In genomic region chr1:28249013-28249870, GRCh38 we compare ENCODE assay signal across 8 cellular contexts. TPM values are rescaled to one million over a fixed set of nuclear protein-coding genes. Genes with fewer than 3 reads are reported as not detected.
DNase-seq lines count a peak whose midpoint lies in the region; ATAC-seq and TF ChIP-seq lines count a peak whose summit lies in the region.

No MANE protein-coding gene starts in this region.

- peaks cover 14% of the 10 kb centered on the region for H3K79me2 ChIP-seq in DOHH2 (ENCODE audit: control insufficient read depth, low read length)

- H3K27me3 Mint-ChIP-seq in IgD-negative memory B cell, result no peaks in the 10 kb centered on the region

- H3K4me3 ChIP-seq in DOHH2 (ENCODE audit: low read length) (peak overlapping the region; percentile 73), duodenal mucosa (ENCODE audit: low read depth in 1 of 2, low read length in 2 of 2) (peak overlapping the region; percentile 36 to 66), mesodermal cell (ENCODE audit: extremely low read depth, insufficient read depth, low read length, poor library complexity, severe bottlenecking) (no peak overlapping the region)

- H3K9me2 ChIP-seq in DOHH2 (replicated peaks; ENCODE audit: control insufficient read depth, low read length), result no peaks in the 10 kb centered on the region

- H3K27ac ChIP-seq in DOHH2 (ENCODE audit: low read depth, low read length) (peak overlapping the region; percentile 98), duodenal mucosa (ENCODE audit: low read depth, low read length) (no peak overlapping the region), mesodermal cell (ENCODE audit: low read depth, low read length, severe bottlenecking) (peak overlapping the region; percentile 80)

- H3K9me3 Mint-ChIP-seq in IgD-negative memory B cell, result no peaks in the 10 kb centered on the region

- ATAC-seq in GM21381 (IDR thresholded peaks at IDR 0.05; ENCODE audit: unreplicated experiment), result no peak

- H3K4me2 ChIP-seq in DOHH2 (ENCODE audit: low read length), result peak overlapping the region; percentile 95

- peak; percentile 61 for DNase-seq in SKM-1 (lab: John Stamatoyannopoulos, UW; ENCODE audit: unreplicated experiment)
- no peak for DNase-seq in central memory CD4-positive, alpha-beta T cell
- no peak for DNase-seq in GM20000 (ENCODE audit: low spot score)

- H3K9me3 ChIP-seq in DOHH2 (ENCODE audit: control insufficient read depth, insufficient read depth, low read length) (no peaks in the 10 kb centered on the region), duodenal mucosa (ENCODE audit: control insufficient read depth in 1 of 2, low read length in 2 of 2) (no peaks in the 10 kb centered on the region), mesodermal cell (ENCODE audit: control insufficient read depth, low read length) (no peaks in the 10 kb centered on the region)

- H3K9ac ChIP-seq in duodenal mucosa (ENCODE audit: low read depth in 1 of 2, low read length in 2 of 2), result peak overlapping the region in 1 of 2 donors; percentile 52

- no peak for TF ChIP-seq CTCF in DOHH2 (IDR thresholded peaks at IDR 0.05; ENCODE audit: low read depth, low read length, poor library complexity, severe bottlenecking)
- no peak for TF ChIP-seq CTCF in GM20000 (IDR thresholded peaks at IDR 0.05; ENCODE audit: extremely low read depth, missing control alignments)

- H3F3A ChIP-seq in DOHH2 (ENCODE audit: control insufficient read depth, insufficient read depth), result peaks cover 31% of the 10 kb centered on the region

- H4K20me1 ChIP-seq in DOHH2 (ENCODE audit: control insufficient read depth, insufficient read depth, low read depth, low read length), result no peaks in the 10 kb centered on the region

- peak overlapping the region; percentile 49 to 95 (median 90) for H3K4me3 Mint-ChIP-seq in IgD-negative memory B cell

- WGBS in mesodermal cell (ENCODE audit: insufficient coverage in 2 of 2), 2 experiments, result 100% methylated on average over 1 of the region's 3 CpGs; no CpG with 5 or more reads in 1 of the 2 experiments

- no peaks in the 10 kb centered on the region for H3K27me3 ChIP-seq in DOHH2 (ENCODE audit: control insufficient read depth, low read length)
- H3K27me3 ChIP-seq in duodenal mucosa (ENCODE audit: control insufficient read depth in 1 of 2, insufficient read depth in 2 of 2, low read length in 2 of 2), result no peaks in the 10 kb centered on the region

- peak overlapping the region in 1 of 3 donors; percentile 89 for H3K27ac Mint-ChIP-seq in IgD-negative memory B cell

- peaks cover 10% of the 10 kb centered on the region for H3K36me3 ChIP-seq in DOHH2 (ENCODE audit: control insufficient read depth, low read length)
- no peaks in the 10 kb centered on the region for H3K36me3 ChIP-seq in duodenal mucosa (ENCODE audit: control insufficient read depth in 1 of 2, insufficient read depth in 2 of 2, low read length in 2 of 2)
- H3K36me3 ChIP-seq in mesodermal cell (ENCODE audit: control insufficient read depth, insufficient read depth, low read length), result no peaks in the 10 kb centered on the region

- H3K4me1 Mint-ChIP-seq in IgD-negative memory B cell, result peaks cover 31 to 34% (median 32%) of the 10 kb centered on the region in 3 donors

- peaks cover 2% of the 10 kb centered on the region for H3K36me3 Mint-ChIP-seq in IgD-negative memory B cell

- H3K4me1 ChIP-seq in DOHH2 (ENCODE audit: control insufficient read depth, low read length) (peaks cover 48% of the 10 kb centered on the region), duodenal mucosa (ENCODE audit: control insufficient read depth in 1 of 2, insufficient read depth in 2 of 2, low read length in 2 of 2) (peaks cover 28 to 35% of the 10 kb centered on the region in 2 donors), mesodermal cell (ENCODE audit: control insufficient read depth, insufficient read depth, low read length, poor library complexity, severe bottlenecking) (peaks cover 17% of the 10 kb centered on the region)

RNA-seq across cellular contexts. Expression of gene SESN2, which starts 10.1 kb away (rescaled TPM):
- polyA plus RNA-seq in IgD-negative memory B cell, result 5.9 TPM
- polyA plus RNA-seq in mesodermal cell (2013, experiment 1 of 2), result 22.1 TPM
- polyA plus RNA-seq in mesodermal cell (2013, experiment 2 of 2), result 19.0 TPM

RNA-seq across cellular contexts. Expression of gene ATP5IF1, which starts 13.3 kb away (rescaled TPM):
- 446 TPM for polyA plus RNA-seq in IgD-negative memory B cell
- 288 TPM for polyA plus RNA-seq in mesodermal cell (2013, experiment 1 of 2)
- polyA plus RNA-seq in mesodermal cell (2013, experiment 2 of 2), result 287 TPM

RNA-seq across cellular contexts. Expression of gene DNAJC8, which starts 16.4 kb away (rescaled TPM):
- polyA plus RNA-seq in IgD-negative memory B cell, result 134 TPM
- 139 TPM for polyA plus RNA-seq in mesodermal cell (2013, experiment 1 of 2)
- 142 TPM for polyA plus RNA-seq in mesodermal cell (2013, experiment 2 of 2)
